8 cellular contexts compared by ENCODE assay signal in genomic region chr10:119028900-119029612, GRCh38. TPM values are rescaled to one million over a fixed set of nuclear protein-coding genes. Genes with fewer than 3 reads are reported as not detected.
DNase-seq lines count a peak whose midpoint lies in the region; ATAC-seq lines count a peak whose summit lies in the region.

No MANE protein-coding gene starts in this region.

- ATAC-seq in GM21737 (IDR thresholded peaks at IDR 0.05; ENCODE audit: unreplicated experiment) = peak; percentile 57

- H3K27ac ChIP-seq in substantia nigra (ENCODE audit: low read depth, low read length, poor library complexity, severe bottlenecking) = peak overlapping the region; percentile 69

- peak; percentile 41 for DNase-seq in DMS79 (lab: John Stamatoyannopoulos, UW)
- DNase-seq in Kasumi-1 (lab: John Stamatoyannopoulos, UW) = peak; percentile 90
- DNase-seq in SK-N-DZ (ENCODE audit: low spot score) = peak; percentile 95
- DNase-seq in activated naive CD4-positive, alpha-beta T cell treated with anti-CD3 and anti-CD28 coated beads, Interleukin-2, amount 50 U/mL, for 16 hours = peak; percentile 81
- peak; percentile 85 for DNase-seq in globus pallidus (ENCODE audit: low spot score)
- peak; percentile 88 for DNase-seq in occipital lobe (lab: John Stamatoyannopoulos, UW)
- peak in 48 of 49 donors; percentile 34 to 89 (median 70) for DNase-seq in substantia nigra (lab: John Stamatoyannopoulos, UW)

RNA-seq across cellular contexts. Expression of gene NANOS1, which starts 0.5 kb away (rescaled TPM):
- 21.7 and 25.9 TPM in 2 replicates for polyA plus RNA-seq in SK-N-DZ (2014; cell fraction: cytosol; rRNA removed)
- polyA plus RNA-seq in SK-N-DZ (2014; cell fraction: nucleus; rRNA removed) = 10.3 and 11.4 TPM in 2 replicates
- total RNA-seq in occipital lobe = 4.8 TPM

RNA-seq across cellular contexts. Expression of gene EIF3A, which starts 51.6 kb away (rescaled TPM):
- 56.2 and 60.4 TPM in 2 replicates for polyA plus RNA-seq in SK-N-DZ (2014; cell fraction: cytosol; rRNA removed)
- polyA plus RNA-seq in SK-N-DZ (2014; cell fraction: nucleus; rRNA removed) = 38.7 and 57.2 TPM in 2 replicates
- 81.6 TPM for total RNA-seq in occipital lobe

Comparison
In these comparisons a context has a peak if more than half of its experiments do, and no peak if none do; other contexts are left out.
1. Peak in every context shown above with its lines: DNase-seq, ATAC-seq and H3K27ac ChIP-seq.
2. DNase-seq: peak in every context shown above with its lines; median percentile 95 in SK-N-DZ; 90 in Kasumi-1; 88 in occipital lobe; 85 in globus pallidus; 81 in activated naive CD4-positive, alpha-beta T cell treated with anti-CD3 and anti-CD28 coated beads, Interleukin-2, amount 50 U/mL, for 16 hours; 70 in substantia nigra; 41 in DMS79.